8 cellular contexts compared by ENCODE assay signal in the genomic region with DNA sequence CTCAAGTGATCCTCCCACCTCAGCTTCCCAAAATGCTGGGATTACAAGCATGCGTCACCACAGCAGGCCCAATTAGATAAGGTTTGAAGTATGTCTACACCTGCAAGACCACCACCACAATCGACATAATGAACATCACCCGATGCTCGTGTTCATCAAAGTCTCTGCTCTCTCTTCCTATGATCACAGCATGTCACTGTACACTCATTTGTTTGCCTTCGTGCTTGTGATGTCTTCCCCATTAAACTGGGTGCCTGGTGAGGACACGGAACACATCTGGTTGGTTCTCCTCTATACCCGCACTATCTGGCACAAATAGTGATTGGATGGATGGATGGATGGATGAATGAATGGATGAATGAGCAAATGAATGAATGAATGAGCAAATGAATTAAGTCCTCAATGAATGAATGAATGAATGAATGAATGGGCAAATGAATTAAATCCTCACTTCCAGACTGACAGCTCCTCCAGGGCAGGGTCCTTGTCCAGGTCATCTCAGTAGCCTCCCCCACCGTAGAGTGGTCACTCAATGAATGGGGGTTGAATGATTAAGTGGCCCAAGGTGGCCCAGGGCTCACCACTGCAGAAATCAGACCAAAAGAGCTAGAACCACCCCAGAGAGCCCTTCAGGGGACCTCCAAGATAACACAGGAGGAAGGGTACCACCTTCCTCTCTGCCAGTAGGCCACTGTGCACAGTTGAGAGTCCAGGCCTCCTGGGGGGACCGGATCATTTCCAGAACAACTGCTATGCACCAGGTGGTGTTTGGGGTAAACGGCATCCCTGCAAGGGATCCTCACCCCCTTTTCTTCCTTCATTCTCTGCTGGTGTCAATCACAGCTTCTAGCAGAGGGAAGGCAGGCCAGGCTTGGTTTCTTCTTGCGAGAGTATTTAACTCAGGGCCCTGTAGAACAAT. TPM values are rescaled to one million over a fixed set of nuclear protein-coding genes. Genes with fewer than 3 reads are reported as not detected.
DNase-seq lines count a peak whose midpoint lies in the region; ATAC-seq and TF ChIP-seq lines count a peak whose summit lies in the region.

No MANE protein-coding gene starts in this region.

- H3K9me3 Mint-ChIP-seq in nephron: peaks cover 2% of the 10 kb centered on the region

- H3K36me3 ChIP-seq in SJCRH30 (peaks cover 51% of the 10 kb centered on the region), colonic mucosa (peaks cover 24% of the 10 kb centered on the region)

- H3K9ac ChIP-seq in colonic mucosa (ENCODE audit: low read depth in 2 of 2, low read length in 2 of 2): peak overlapping the region in 1 of 2 donors; percentile 63

- DNase-seq in Right ventricle myocardium superior: no peak
- DNase-seq in cardiac septum (ENCODE audit: low spot score): no peak
- peak; percentile 47 to 69 for DNase-seq in SJCRH30
- peak; percentile 29 for DNase-seq in colonic mucosa
- DNase-seq in middle frontal gyrus (ENCODE audit: extremely low spot score, low spot score): no peak

- TF ChIP-seq CTCF in colonic mucosa (IDR thresholded peaks at IDR 0.05): no peak
- TF ChIP-seq CTCF in nephron (IDR thresholded peaks at IDR 0.05; ENCODE audit: unreplicated experiment in 3 of 3): no peak

- H3K27ac ChIP-seq in SJCRH30: no peak overlapping the region
- peak overlapping the region; percentile 22 for H3K27ac ChIP-seq in colonic mucosa

- H3K9me3 ChIP-seq in SJCRH30 (replicated peaks): no peaks in the 10 kb centered on the region
- H3K9me3 ChIP-seq in colonic mucosa: no peaks in the 10 kb centered on the region

- H3K4me3 Mint-ChIP-seq in nephron: peak overlapping the region; percentile 98 to 100 (median 99)

- ATAC-seq in Right ventricle myocardium superior (ENCODE audit: poor library complexity) (peak; percentile 1), HG02610 (IDR thresholded peaks at IDR 0.05; ENCODE audit: unreplicated experiment) (no peak), GM19467 (IDR thresholded peaks at IDR 0.05; ENCODE audit: unreplicated experiment) (no peak)

- H3K27me3 ChIP-seq in SJCRH30 (no peaks in the 10 kb centered on the region), colonic mucosa (no peaks in the 10 kb centered on the region)

- no peaks in the 10 kb centered on the region for H3K4me1 ChIP-seq in SJCRH30
- H3K4me1 ChIP-seq in colonic mucosa: peaks cover 4% of the 10 kb centered on the region

- peaks cover 20% of the 10 kb centered on the region for H3K4me1 Mint-ChIP-seq in nephron

- H3K27me3 Mint-ChIP-seq in nephron (ENCODE audit: low read depth): peaks cover 14% of the 10 kb centered on the region

- H3K4me3 ChIP-seq in SJCRH30 (no peak overlapping the region), colonic mucosa (no peak overlapping the region)

- peak overlapping the region; percentile 25 to 51 (median 46) for H3K27ac Mint-ChIP-seq in nephron

- intact Hi-C loops in Right ventricle myocardium superior (cut with DNase I) (no loop called here), cardiac septum (cut with DNase I) (no loop called here), colonic mucosa (cut with DNase I) (no loop called here)

- peaks cover 55% of the 10 kb centered on the region for H3K36me3 Mint-ChIP-seq in nephron (ENCODE audit: low read depth)

RNA-seq across cellular contexts. Expression of a gene that starts 4.9 kb away (rescaled TPM):
- total RNA-seq in Right ventricle myocardium superior: 689 TPM
- 926 TPM for total RNA-seq in cardiac septum
- 1,484 and 1,492 TPM in 2 replicates for total RNA-seq in SJCRH30 (2014; rRNA removed; shearing (Covaris generic))
- total RNA-seq in colonic mucosa: 1,000 to 10,000 TPM; 4,879 to 5,787 TPM

RNA-seq across cellular contexts. Expression of a gene that starts 11.9 kb away (rescaled TPM):
- total RNA-seq in Right ventricle myocardium superior (4.9 TPM), cardiac septum (5.0 TPM), colonic mucosa (10 to 100 TPM in 1 of 2 donors, 1 to 10 TPM in 1; 6.2 to 12.7 TPM)
- 10.3 and 10.7 TPM in 2 replicates for total RNA-seq in SJCRH30 (2014; rRNA removed; shearing (Covaris generic))

Comparison
In these comparisons a context has a peak if more than half of its experiments do, and no peak if none do; other contexts are left out.
1. DNase-seq: peak in SJCRH30 (2 of 2) and colonic mucosa (single experiment); none in Right ventricle myocardium superior (single experiment), cardiac septum (single experiment) and middle frontal gyrus (single experiment).